15 cellular contexts compared by ENCODE assay signal in the genomic region with DNA sequence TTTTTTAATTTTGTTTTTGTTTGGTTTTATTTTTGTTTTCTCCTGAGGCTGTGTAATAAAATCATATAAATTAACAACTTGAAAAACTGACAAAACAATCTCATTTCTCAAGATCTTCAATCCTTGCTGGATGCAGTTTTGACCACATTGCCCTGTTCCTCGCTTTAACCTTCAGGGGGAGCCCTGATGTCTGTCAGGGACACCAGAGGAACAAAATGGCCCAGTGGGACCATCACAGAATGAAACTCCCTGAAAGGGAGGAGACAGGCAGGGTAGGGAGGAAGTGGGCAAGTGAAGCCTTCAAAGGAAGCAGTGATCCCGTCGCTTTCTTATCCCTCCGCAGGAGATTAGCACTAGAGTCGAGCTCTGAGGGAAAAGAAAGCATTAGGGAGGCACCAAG.
DNase-seq lines count a peak whose midpoint lies in the region; ATAC-seq and TF ChIP-seq lines count a peak whose summit lies in the region.
"Had no signal": no experiment of that assay in that cellular context is flagged by ENCODE, and none has a peak within 500 bp of the region (broad histone marks: within the 10 kb centered on the region; RNA-seq: fewer than 3 reads in every experiment).

No MANE protein-coding gene starts in this region.

- POLR2A ChIA-PET in HCT116 (lab: Charles Lee) = no interaction called here

- in situ Hi-C loops in astrocyte of the spinal cord (cut with HindIII; ENCODE audit: low sequenced_read_pairs) = no loop called here

- H3K27me3 ChIP-seq in BE2C (no peaks in the 10 kb centered on the region), HCT116 (ENCODE audit: insufficient read depth, low read length) (no peaks in the 10 kb centered on the region), foreskin keratinocyte (no peaks in the 10 kb centered on the region)
- H3K27me3 ChIP-seq: adrenal gland, spleen, vagina had no signal

- no peak overlapping the region for H3K4me2 ChIP-seq in HCT116 (ENCODE audit: low read length)

- H3K36me3 ChIP-seq in BE2C = no peaks in the 10 kb centered on the region
- no peaks in the 10 kb centered on the region for H3K36me3 ChIP-seq in HCT116 (ENCODE audit: control insufficient read depth in 1 of 2, insufficient read depth in 2 of 2, low read length in 2 of 2)
- H3K36me3 ChIP-seq: adrenal gland, spleen, vagina had no signal

- TF ChIP-seq CTCF in BE2C (IDR thresholded peaks at IDR 0.05; ENCODE audit: low read depth, low read length) (peak; percentile 86), HCT116 (IDR thresholded peaks at IDR 0.05 in 2 of 3, conservative IDR thresholded peaks at IDR 0.05 in 1 of 3; ENCODE audit: borderline replicate concordance in 1 of 3, insufficient read depth in 1 of 3, low read depth in 2 of 3, low read length in 2 of 3) (peak; percentile 14 to 52 (median 46); a peak in 5 of 6 replicates), astrocyte of the spinal cord (IDR thresholded peaks at IDR 0.05; ENCODE audit: low read depth, low read length) (peak; percentile 28), foreskin keratinocyte (conservative IDR thresholded peaks at IDR 0.05) (no peak)

- RAD21 ChIA-PET in HCT116 (lab: Charles Lee; ENCODE audit: low non-redundant PET in 1 of 2, low total read pairs in 2 of 2, uncharacterized antibody in 2 of 2, unreplicated experiment in 2 of 2) = no interaction called here

- H3K9me3 ChIP-seq in BE2C (no peaks in the 10 kb centered on the region), HCT116 (ENCODE audit: control insufficient read depth in 1 of 2, insufficient read depth in 1 of 2, low read depth in 1 of 2, low read length in 2 of 2) (no peaks in the 10 kb centered on the region)
- H3K9me3 ChIP-seq: adrenal gland, spleen, vagina had no signal

- no peak overlapping the region for H3K4me3 ChIP-seq in BE2C (ENCODE audit: low read depth, low read length)
- no peak overlapping the region for H3K4me3 ChIP-seq in HCT116 (replicated peaks in 1 of 2; ENCODE audit: low read depth in 1 of 2, low read length in 2 of 2)
- no peak overlapping the region for H3K4me3 ChIP-seq in astrocyte of the spinal cord (ENCODE audit: low read depth, low read length)
- H3K4me3 ChIP-seq: adrenal gland, spleen, vagina had no signal

- no peaks in the 10 kb centered on the region for H3K79me2 ChIP-seq in HCT116 (ENCODE audit: insufficient read depth, low read length)

- CTCF ChIA-PET in HCT116 (lab: Charles Lee) = interaction anchor here (0.8 to 2.7 kb wide), 2 partner anchors 8 to 57 kb away, joined by 3 to 5 read pairs; no protein-coding TSS in a partner anchor

- ATAC-seq in HCT116 (peak; percentile 69), GM19463 (IDR thresholded peaks at IDR 0.05; ENCODE audit: unreplicated experiment) (no peak), foreskin keratinocyte (no peak), GM21381 (IDR thresholded peaks at IDR 0.05; ENCODE audit: unreplicated experiment) (no peak)
- ATAC-seq: naive thymus-derived CD4-positive, alpha-beta T cell had no signal

- no peak overlapping the region for H2AFZ ChIP-seq in HCT116 (ENCODE audit: low read depth, low read length, poor library complexity, severe bottlenecking)

- TF ChIP-seq POLR2A in HCT116 (IDR thresholded peaks at IDR 0.05; ENCODE audit: borderline replicate concordance, extremely low read depth, insufficient read depth, insufficient read length) = no peak

- H4K20me1 ChIP-seq in HCT116 (ENCODE audit: insufficient read depth) = no peaks in the 10 kb centered on the region

- no peak overlapping the region for H3K27ac ChIP-seq in HCT116 (ENCODE audit: low read depth, low read length)
- no peak overlapping the region for H3K27ac ChIP-seq in foreskin keratinocyte
- H3K27ac ChIP-seq: adrenal gland, spleen, vagina had no signal

- peak; percentile 42 for TF ChIP-seq RAD21 in HCT116 (IDR thresholded peaks at IDR 0.05; ENCODE audit: low read depth)

- no peaks in the 10 kb centered on the region for H3K9me2 ChIP-seq in HCT116 (ENCODE audit: insufficient read depth)

- no peak overlapping the region for H3K9ac ChIP-seq in HCT116 (ENCODE audit: low read length)

- DNase-seq in BE2C (peak; percentile 60), HCT116 (ENCODE audit: low read depth, low spot score) (no peak), astrocyte of the spinal cord (ENCODE audit: low read depth, low spot score) (no peak), iPS-NIHi11 (ENCODE audit: low spot score) (peak; percentile 38), foreskin keratinocyte (no peak), kidney tubule cell (ENCODE audit: low spot score) (no peak)
- DNase-seq: CD8-positive, alpha-beta memory T cell; naive thymus-derived CD4-positive, alpha-beta T cell; NCI-H1694; spleen; T-helper 9 cell had no signal

- no TSS peak for BruUV-seq in HCT116 (replicated peaks; lab: Mats Ljungman, UMichigan)

- intact Hi-C loops in HCT116 (cut with micrococcal nuclease) = no loop called here

- H3K4me1 ChIP-seq in BE2C = peaks cover 18% of the 10 kb centered on the region
- peaks cover 8% of the 10 kb centered on the region in 2 experiments; a peak in 3 of 4 replicates for H3K4me1 ChIP-seq in HCT116 (ENCODE audit: control insufficient read depth in 1 of 2, insufficient read depth in 2 of 2, low read length in 2 of 2)
- H3K4me1 ChIP-seq in foreskin keratinocyte = no peaks in the 10 kb centered on the region
- H3K4me1 ChIP-seq: adrenal gland, spleen had no signal

TF ChIP-seq in HCT116, 20 proteins besides CTCF, POLR2A, EP300 and RAD21:
- no peak for TF ChIP-seq JUND (IDR thresholded peaks at IDR 0.05)
- TF ChIP-seq YY1 (IDR thresholded peaks at IDR 0.05; ENCODE audit: extremely low read depth, insufficient replicate concordance, low read depth, low read length) = peak; percentile 17
- TF ChIP-seq, protein P1, sequence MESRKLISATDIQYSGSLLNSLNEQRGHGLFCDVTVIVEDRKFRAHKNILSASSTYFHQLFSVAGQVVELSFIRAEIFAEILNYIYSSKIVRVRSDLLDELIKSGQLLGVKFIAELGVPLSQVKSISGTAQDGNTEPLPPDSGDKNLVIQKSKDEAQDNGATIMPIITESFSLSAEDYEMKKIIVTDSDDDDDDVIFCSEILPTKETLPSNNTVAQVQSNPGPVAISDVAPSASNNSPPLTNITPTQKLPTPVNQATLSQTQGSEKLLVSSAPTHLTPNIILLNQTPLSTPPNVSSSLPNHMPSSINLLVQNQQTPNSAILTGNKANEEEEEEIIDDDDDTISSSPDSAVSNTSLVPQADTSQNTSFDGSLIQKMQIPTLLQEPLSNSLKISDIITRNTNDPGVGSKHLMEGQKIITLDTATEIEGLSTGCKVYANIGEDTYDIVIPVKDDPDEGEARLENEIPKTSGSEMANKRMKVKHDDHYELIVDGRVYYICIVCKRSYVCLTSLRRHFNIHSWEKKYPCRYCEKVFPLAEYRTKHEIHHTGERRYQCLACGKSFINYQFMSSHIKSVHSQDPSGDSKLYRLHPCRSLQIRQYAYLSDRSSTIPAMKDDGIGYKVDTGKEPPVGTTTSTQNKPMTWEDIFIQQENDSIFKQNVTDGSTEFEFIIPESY (IDR thresholded peaks at IDR 0.05; ENCODE audit: extremely low read depth, insufficient replicate concordance, low read length) = no peak

Comparison
In these comparisons a context has a peak if more than half of its experiments do, and no peak if none do; other contexts are left out.
1. DNase-seq: peak in BE2C (single experiment) and iPS-NIHi11 (single experiment); none in HCT116 (single experiment), astrocyte of the spinal cord (single experiment), foreskin keratinocyte (0 of 2) and kidney tubule cell (single experiment).